Comparison of ENCODE assay signal across 9 cellular contexts in genomic region chr11:110294509-110294908, GRCh38. TPM values are rescaled to one million over a fixed set of nuclear protein-coding genes. Genes with fewer than 3 reads are reported as not detected.
A peak's percentile ranks its signal among the peaks of the same experiment; 100 is the strongest.
DNase-seq lines count a peak whose midpoint lies in the region; ATAC-seq and TF ChIP-seq lines count a peak whose summit lies in the region.
"Had no signal": no experiment of that assay in that cellular context is flagged by ENCODE, and none has a peak within 500 bp of the region (broad histone marks: within the 10 kb centered on the region; RNA-seq: fewer than 3 reads in every experiment).

No MANE protein-coding gene starts in this region.

- peak overlapping the region; percentile 81 for H3K4me3 Mint-ChIP-seq in WTC11

- H3K27me3 ChIP-seq in smooth muscle cell (ENCODE audit: low read depth) = no peaks in the 10 kb centered on the region

- WGBS in smooth muscle cell (ENCODE audit: low lambda C conversion rate) = 27% methylated on average over 6 of the region's 6 CpGs

- peak overlapping the region; percentile 97 for H3K9ac ChIP-seq in smooth muscle cell (ENCODE audit: low read depth)

- H3K4me1 ChIP-seq in smooth muscle cell (ENCODE audit: low read depth) = peaks cover 40% of the 10 kb centered on the region

- peak overlapping the region; percentile 88 for H3K27ac ChIP-seq in smooth muscle cell (ENCODE audit: low read depth)

- H3K4me3 ChIP-seq in foreskin fibroblast (ENCODE audit: low read depth in 1 of 2, low read length in 2 of 2) (peak overlapping the region; percentile 84 to 96), smooth muscle cell (peak overlapping the region; percentile 96)

- H3K9me3 Mint-ChIP-seq in WTC11 = no peaks in the 10 kb centered on the region

- POLR2A ChIA-PET in WTC11 (lab: Charles Lee) = no interaction called here

- DNase-seq in DMS79 treated with DMSO at 0.1 percent for 48 hours (lab: John Stamatoyannopoulos, UW) = peak; percentile 55
- no peak for DNase-seq in DMS79 (lab: John Stamatoyannopoulos, UW)
- DNase-seq in WTC11 (ENCODE audit: low spot score) = no peak
- DNase-seq in foreskin fibroblast = no peak
- DNase-seq in smooth muscle cell (lab: John Stamatoyannopoulos, UW; ENCODE audit: unreplicated experiment) = no peak
- no peak for DNase-seq in DMS153 treated with DMSO at 0.1 percent for 48 hours (lab: John Stamatoyannopoulos, UW; ENCODE audit: unreplicated experiment)
- no peak for DNase-seq in omental fat pad (ENCODE audit: low spot score)
- no peak for DNase-seq in SKM-1 treated with dmso at 0.1 percent for 144 hours (lab: John Stamatoyannopoulos, UW; ENCODE audit: unreplicated experiment)
- DNase-seq: NCI-H2029 had no signal

- no peaks in the 10 kb centered on the region for H3K36me3 ChIP-seq in smooth muscle cell (ENCODE audit: low read depth)

- no peak for TF ChIP-seq CTCF in WTC11 (IDR thresholded peaks at IDR 0.05)
- TF ChIP-seq CTCF in foreskin fibroblast (IDR thresholded peaks at IDR 0.05; ENCODE audit: low read depth, low read length) = no peak
- no peak for TF ChIP-seq CTCF in smooth muscle cell (IDR thresholded peaks at IDR 0.05; ENCODE audit: borderline replicate concordance, insufficient read depth, poor library complexity, severe bottlenecking)
- no peak for TF ChIP-seq CTCF in omental fat pad (IDR thresholded peaks at IDR 0.05)

- H3K4me1 Mint-ChIP-seq in WTC11 = peaks cover 47% of the 10 kb centered on the region

- no peaks in the 10 kb centered on the region for H3K27me3 Mint-ChIP-seq in WTC11 (ENCODE audit: low read depth)

- peak overlapping the region; percentile 60; the same call in 1 of the 2 replicates for H3K27ac Mint-ChIP-seq in WTC11

- no peaks in the 10 kb centered on the region; the same call in 1 of the 2 replicates for H3K36me3 Mint-ChIP-seq in WTC11

- H2AFZ ChIP-seq in smooth muscle cell (ENCODE audit: low read depth) = no peak overlapping the region

- H3K9me3 ChIP-seq in smooth muscle cell (replicated peaks; ENCODE audit: low read depth) = no peaks in the 10 kb centered on the region

- peaks cover 15% of the 10 kb centered on the region for H3F3A ChIP-seq in smooth muscle cell (ENCODE audit: low read depth)

- CTCF ChIA-PET in WTC11 (lab: Charles Lee) = no interaction called here

- peak overlapping the region; percentile 97 for H3K4me2 ChIP-seq in smooth muscle cell

- ATAC-seq in WTC11 = no peak
- ATAC-seq in omental fat pad (ENCODE audit: low FRiP score) = no peak

- peaks cover 67% of the 10 kb centered on the region for H3K79me2 ChIP-seq in smooth muscle cell (ENCODE audit: low read depth)

- H4K20me1 ChIP-seq in smooth muscle cell (ENCODE audit: low read depth) = peaks cover 61% of the 10 kb centered on the region

TF ChIP-seq in WTC11, 78 proteins besides CTCF, POLR2A, EP300 and RAD21 (continues in another document):
- no peak for TF ChIP-seq ETV6 (CRISPR knock-in tag; IDR thresholded peaks at IDR 0.05)
- TF ChIP-seq ZNF263 (CRISPR knock-in tag; IDR thresholded peaks at IDR 0.05; ENCODE audit: low read depth) = no peak
- no peak for TF ChIP-seq ZNF512 (CRISPR knock-in tag; IDR thresholded peaks at IDR 0.05; ENCODE audit: borderline replicate concordance)
- TF ChIP-seq ZNF425 (CRISPR knock-in tag; conservative IDR thresholded peaks at IDR 0.05) = no peak
- no peak for TF ChIP-seq NR3C1 (CRISPR knock-in tag; conservative IDR thresholded peaks at IDR 0.05; ENCODE audit: low read depth)
- no peak for TF ChIP-seq FOXP4 (CRISPR knock-in tag; IDR thresholded peaks at IDR 0.05)
- TF ChIP-seq ZBTB43 (CRISPR knock-in tag; IDR thresholded peaks at IDR 0.05) = no peak
- TF ChIP-seq FOXP1 (CRISPR knock-in tag; IDR thresholded peaks at IDR 0.05; ENCODE audit: borderline replicate concordance) = no peak
- TF ChIP-seq ZNF232 (CRISPR knock-in tag; IDR thresholded peaks at IDR 0.05) = no peak
- TF ChIP-seq E2F4 (CRISPR knock-in tag; IDR thresholded peaks at IDR 0.05; ENCODE audit: borderline replicate concordance, low read depth) = no peak
- no peak for TF ChIP-seq RELA (CRISPR knock-in tag; IDR thresholded peaks at IDR 0.05; ENCODE audit: borderline replicate concordance)
- no peak for TF ChIP-seq ATF1 (CRISPR knock-in tag; IDR thresholded peaks at IDR 0.05)
- no peak for TF ChIP-seq USF1 (CRISPR knock-in tag; IDR thresholded peaks at IDR 0.05)
- TF ChIP-seq, protein P1, sequence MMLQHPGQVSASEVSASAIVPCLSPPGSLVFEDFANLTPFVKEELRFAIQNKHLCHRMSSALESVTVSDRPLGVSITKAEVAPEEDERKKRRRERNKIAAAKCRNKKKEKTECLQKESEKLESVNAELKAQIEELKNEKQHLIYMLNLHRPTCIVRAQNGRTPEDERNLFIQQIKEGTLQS (CRISPR knock-in tag; conservative IDR thresholded peaks at IDR 0.05) = no peak
- no peak for TF ChIP-seq ZNF423 (CRISPR knock-in tag; IDR thresholded peaks at IDR 0.05)

RNA-seq across cellular contexts. Expression of gene RDX, which starts 1.9 kb away (rescaled TPM):
- 71.8 to 77.4 TPM (median 72.9 TPM) in 3 replicates for total RNA-seq in WTC11 (2021)
- total RNA-seq in smooth muscle cell = 146 and 165 TPM in 2 replicates
- 137 and 217 TPM in 2 replicates for polyA plus RNA-seq in smooth muscle cell
- 100 to 1,000 TPM in 1 of 4 donors, 10 to 100 TPM in 3; 58.7 to 135 (median 91.6) TPM for total RNA-seq in omental fat pad
